In the genomic region with DNA sequence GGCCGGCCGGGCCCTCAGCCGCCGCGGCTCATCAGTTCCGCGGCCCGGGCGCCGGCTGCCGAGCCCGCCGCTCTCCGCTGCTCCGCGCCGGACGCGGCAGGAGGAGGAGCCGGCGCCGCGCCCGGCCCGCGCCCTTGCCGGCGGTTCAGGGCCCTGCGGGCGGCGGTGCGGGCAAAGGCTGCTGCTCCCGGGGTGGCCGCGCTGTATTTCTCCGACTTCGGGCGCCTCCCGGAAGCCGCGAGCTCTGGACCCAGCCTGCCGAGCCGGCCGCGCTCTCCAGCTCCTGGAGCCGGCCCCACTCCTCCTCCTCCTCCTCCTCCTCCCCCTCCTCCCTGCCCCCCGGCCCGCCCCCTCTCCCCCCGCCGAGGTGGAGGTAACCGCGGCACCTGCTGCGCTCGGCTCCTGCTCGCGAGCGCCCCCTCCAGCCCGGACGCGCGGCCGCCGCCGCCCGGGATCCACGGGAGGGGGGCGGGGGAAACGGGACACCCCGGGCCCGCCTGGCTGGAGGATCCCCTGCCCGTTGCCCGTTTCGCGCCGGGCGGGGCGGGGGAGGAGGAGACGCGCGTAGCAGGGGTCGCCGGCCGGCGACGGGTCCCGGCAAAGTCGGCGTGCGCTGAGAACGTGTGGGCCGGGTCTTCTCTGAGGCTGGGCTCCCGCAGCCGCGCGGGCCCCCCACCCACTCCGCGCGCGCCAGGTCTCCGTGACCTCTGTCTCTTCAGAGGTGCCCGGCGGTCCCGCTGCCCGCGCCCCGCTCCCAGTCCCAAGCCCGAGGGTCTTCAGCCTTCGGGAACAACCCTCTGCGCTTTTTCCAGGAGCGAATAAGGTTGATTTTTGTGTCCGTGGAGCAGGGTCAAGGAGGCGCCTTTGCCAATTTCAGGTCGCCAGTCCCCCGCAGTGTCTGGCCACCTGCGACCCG, we compare ENCODE assay signal across 1 cellular context.
TF ChIP-seq lines count a peak whose summit lies in the region.

A gene with protein sequence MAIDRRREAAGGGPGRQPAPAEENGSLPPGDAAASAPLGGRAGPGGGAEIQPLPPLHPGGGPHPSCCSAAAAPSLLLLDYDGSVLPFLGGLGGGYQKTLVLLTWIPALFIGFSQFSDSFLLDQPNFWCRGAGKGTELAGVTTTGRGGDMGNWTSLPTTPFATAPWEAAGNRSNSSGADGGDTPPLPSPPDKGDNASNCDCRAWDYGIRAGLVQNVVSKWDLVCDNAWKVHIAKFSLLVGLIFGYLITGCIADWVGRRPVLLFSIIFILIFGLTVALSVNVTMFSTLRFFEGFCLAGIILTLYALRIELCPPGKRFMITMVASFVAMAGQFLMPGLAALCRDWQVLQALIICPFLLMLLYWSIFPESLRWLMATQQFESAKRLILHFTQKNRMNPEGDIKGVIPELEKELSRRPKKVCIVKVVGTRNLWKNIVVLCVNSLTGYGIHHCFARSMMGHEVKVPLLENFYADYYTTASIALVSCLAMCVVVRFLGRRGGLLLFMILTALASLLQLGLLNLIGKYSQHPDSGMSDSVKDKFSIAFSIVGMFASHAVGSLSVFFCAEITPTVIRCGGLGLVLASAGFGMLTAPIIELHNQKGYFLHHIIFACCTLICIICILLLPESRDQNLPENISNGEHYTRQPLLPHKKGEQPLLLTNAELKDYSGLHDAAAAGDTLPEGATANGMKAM (minus strand): TSS at position 257 of the 916 bp plus-strand sequence. CDS start 491 bp downstream, outside the sequence.

TF ChIP-seq in liver, 16 proteins besides CTCF, POLR2A, EP300 and RAD21 (continued from another document):
- TF ChIP-seq, protein P1, sequence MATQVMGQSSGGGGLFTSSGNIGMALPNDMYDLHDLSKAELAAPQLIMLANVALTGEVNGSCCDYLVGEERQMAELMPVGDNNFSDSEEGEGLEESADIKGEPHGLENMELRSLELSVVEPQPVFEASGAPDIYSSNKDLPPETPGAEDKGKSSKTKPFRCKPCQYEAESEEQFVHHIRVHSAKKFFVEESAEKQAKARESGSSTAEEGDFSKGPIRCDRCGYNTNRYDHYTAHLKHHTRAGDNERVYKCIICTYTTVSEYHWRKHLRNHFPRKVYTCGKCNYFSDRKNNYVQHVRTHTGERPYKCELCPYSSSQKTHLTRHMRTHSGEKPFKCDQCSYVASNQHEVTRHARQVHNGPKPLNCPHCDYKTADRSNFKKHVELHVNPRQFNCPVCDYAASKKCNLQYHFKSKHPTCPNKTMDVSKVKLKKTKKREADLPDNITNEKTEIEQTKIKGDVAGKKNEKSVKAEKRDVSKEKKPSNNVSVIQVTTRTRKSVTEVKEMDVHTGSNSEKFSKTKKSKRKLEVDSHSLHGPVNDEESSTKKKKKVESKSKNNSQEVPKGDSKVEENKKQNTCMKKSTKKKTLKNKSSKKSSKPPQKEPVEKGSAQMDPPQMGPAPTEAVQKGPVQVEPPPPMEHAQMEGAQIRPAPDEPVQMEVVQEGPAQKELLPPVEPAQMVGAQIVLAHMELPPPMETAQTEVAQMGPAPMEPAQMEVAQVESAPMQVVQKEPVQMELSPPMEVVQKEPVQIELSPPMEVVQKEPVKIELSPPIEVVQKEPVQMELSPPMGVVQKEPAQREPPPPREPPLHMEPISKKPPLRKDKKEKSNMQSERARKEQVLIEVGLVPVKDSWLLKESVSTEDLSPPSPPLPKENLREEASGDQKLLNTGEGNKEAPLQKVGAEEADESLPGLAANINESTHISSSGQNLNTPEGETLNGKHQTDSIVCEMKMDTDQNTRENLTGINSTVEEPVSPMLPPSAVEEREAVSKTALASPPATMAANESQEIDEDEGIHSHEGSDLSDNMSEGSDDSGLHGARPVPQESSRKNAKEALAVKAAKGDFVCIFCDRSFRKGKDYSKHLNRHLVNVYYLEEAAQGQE (IDR thresholded peaks at IDR 0.05), result no peak
- TF ChIP-seq, protein P2, sequence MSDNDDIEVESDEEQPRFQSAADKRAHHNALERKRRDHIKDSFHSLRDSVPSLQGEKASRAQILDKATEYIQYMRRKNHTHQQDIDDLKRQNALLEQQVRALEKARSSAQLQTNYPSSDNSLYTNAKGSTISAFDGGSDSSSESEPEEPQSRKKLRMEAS (IDR thresholded peaks at IDR 0.05), result no peak
- no peak for TF ChIP-seq FOXA1 (IDR thresholded peaks at IDR 0.05)
- no peak for TF ChIP-seq SP1 (IDR thresholded peaks at IDR 0.05)
- no peak for TF ChIP-seq RXRA (IDR thresholded peaks at IDR 0.05)
